Comparison of ENCODE assay signal across 16 cellular contexts in genomic region chr5:172862165-172862801, GRCh38. TPM values are rescaled to one million over a fixed set of nuclear protein-coding genes. Genes with fewer than 3 reads are reported as not detected.
DNase-seq lines count a peak whose midpoint lies in the region; ATAC-seq and TF ChIP-seq lines count a peak whose summit lies in the region.
"Had no signal": no experiment of that assay in that cellular context is flagged by ENCODE, and none has a peak within 500 bp of the region (broad histone marks: within the 10 kb centered on the region; RNA-seq: fewer than 3 reads in every experiment).

No MANE protein-coding gene starts in this region.

- no peak overlapping the region for H3K4me3 ChIP-seq in CD4-positive, CD25-positive, alpha-beta regulatory T cell (ENCODE audit: low read depth, low read length)
- H3K4me3 ChIP-seq in RWPE2 (ENCODE audit: severe bottlenecking) (no peak overlapping the region), fibroblast of mammary gland (ENCODE audit: control insufficient read depth, low read depth, low read length) (no peak overlapping the region), skeletal muscle tissue (ENCODE audit: low read length in 3 of 3) (peak overlapping the region in 1 of 3 donors; percentile 31)
- H3K4me3 ChIP-seq: Peyer's patch, smooth muscle cell had no signal

- peaks cover 0 to 47% (median 30%) of the 10 kb centered on the region in 4 donors for H3K4me1 Mint-ChIP-seq in CD4-positive, CD25-positive, alpha-beta regulatory T cell

- H3K9ac ChIP-seq in skeletal muscle tissue (ENCODE audit: low read depth in 1 of 3, low read length in 3 of 3) = peak overlapping the region in 2 of 3 donors; percentile 47 to 54

- no peaks in the 10 kb centered on the region for H3K27me3 ChIP-seq in CD4-positive, CD25-positive, alpha-beta regulatory T cell (ENCODE audit: control insufficient read depth, insufficient read depth, low read length)
- H3K27me3 ChIP-seq in RWPE2 (ENCODE audit: insufficient read depth, poor library complexity, severe bottlenecking) (no peaks in the 10 kb centered on the region), skeletal muscle tissue (ENCODE audit: control insufficient read depth in 3 of 3, insufficient read depth in 3 of 3, low read length in 3 of 3) (no peaks in the 10 kb centered on the region)
- H3K27me3 ChIP-seq: Peyer's patch had no signal

- no peak for ATAC-seq in CD4-positive, CD25-positive, alpha-beta regulatory T cell (ENCODE audit: low read depth in 2 of 2)
- ATAC-seq in RWPE2 (ENCODE audit: low read depth) (no peak), GM19397 (IDR thresholded peaks at IDR 0.05; ENCODE audit: unreplicated experiment) (no peak), HG02938 (IDR thresholded peaks at IDR 0.05; ENCODE audit: unreplicated experiment) (no peak)
- ATAC-seq: activated CD8-positive, alpha-beta T cell treated with anti-CD3 and anti-CD28 coated beads for 36 hours had no signal

- in situ Hi-C loops in G401 (cut with HindIII; ENCODE audit: low sequenced_read_pairs) = no loop called here

- H3K27ac Mint-ChIP-seq in CD4-positive, CD25-positive, alpha-beta regulatory T cell = peak overlapping the region; percentile 8 to 69 (median 60)
- H3K27ac Mint-ChIP-seq: T-helper 2 cell treated with Interferon-gamma antibody and Interleukin-4, amounts not matched to agents 5 μg/mL and 100 μg/mL, for 36 hours had no signal

- H3K9me3 Mint-ChIP-seq in CD4-positive, CD25-positive, alpha-beta regulatory T cell = no peaks in the 10 kb centered on the region
- H3K9me3 Mint-ChIP-seq: activated CD8-positive, alpha-beta T cell treated with anti-CD3 and anti-CD28 coated beads for 36 hours; T-helper 2 cell treated with Interferon-gamma antibody and Interleukin-4, amounts not matched to agents 5 μg/mL and 100 μg/mL, for 36 hours had no signal

- TF ChIP-seq CTCF in RWPE2 (IDR thresholded peaks at IDR 0.05; ENCODE audit: poor library complexity, severe bottlenecking) (no peak), fibroblast of mammary gland (conservative IDR thresholded peaks at IDR 0.05; ENCODE audit: control insufficient read depth, insufficient read depth, low read depth, low read length) (no peak)

- H3K36me3 Mint-ChIP-seq in CD4-positive, CD25-positive, alpha-beta regulatory T cell = peaks cover 5% of the 10 kb centered on the region

- H3K27ac ChIP-seq in CD4-positive, CD25-positive, alpha-beta regulatory T cell (ENCODE audit: insufficient read depth, low read length, poor library complexity, severe bottlenecking) = no peak overlapping the region
- H3K27ac ChIP-seq in RWPE2 (ENCODE audit: poor library complexity, severe bottlenecking) (peak overlapping the region; percentile 99), skeletal muscle tissue (ENCODE audit: low read depth, low read length) (peak overlapping the region; percentile 91)

- H3K27me3 Mint-ChIP-seq in CD4-positive, CD25-positive, alpha-beta regulatory T cell = no peaks in the 10 kb centered on the region
- H3K27me3 Mint-ChIP-seq: activated CD8-positive, alpha-beta T cell treated with anti-CD3 and anti-CD28 coated beads for 36 hours had no signal

- H3K36me3 ChIP-seq in CD4-positive, CD25-positive, alpha-beta regulatory T cell (ENCODE audit: control insufficient read depth, insufficient read depth, low read length) = no peaks in the 10 kb centered on the region
- H3K36me3 ChIP-seq in RWPE2 (ENCODE audit: low read depth) (peaks cover 18% of the 10 kb centered on the region), skeletal muscle tissue (ENCODE audit: control insufficient read depth in 3 of 3, insufficient read depth in 3 of 3, low read length in 3 of 3) (no peaks in the 10 kb centered on the region)
- H3K36me3 ChIP-seq: Peyer's patch had no signal

- H3K4me3 Mint-ChIP-seq in CD4-positive, CD25-positive, alpha-beta regulatory T cell = no peak overlapping the region
- H3K4me3 Mint-ChIP-seq: activated CD8-positive, alpha-beta T cell treated with anti-CD3 and anti-CD28 coated beads for 36 hours; T-helper 2 cell treated with Interferon-gamma antibody and Interleukin-4, amounts not matched to agents 5 μg/mL and 100 μg/mL, for 36 hours had no signal

- no peaks in the 10 kb centered on the region for H3K4me1 ChIP-seq in CD4-positive, CD25-positive, alpha-beta regulatory T cell (ENCODE audit: control insufficient read depth, insufficient read depth, low read length, poor library complexity, severe bottlenecking)
- H3K4me1 ChIP-seq in RWPE2 (ENCODE audit: insufficient read depth, poor library complexity, severe bottlenecking) (peaks cover 60% of the 10 kb centered on the region), skeletal muscle tissue (ENCODE audit: control insufficient read depth in 3 of 3, insufficient read depth in 3 of 3, low read length in 3 of 3) (peaks cover 78 to 91% (median 85%) of the 10 kb centered on the region in 3 donors)

- no peaks in the 10 kb centered on the region for H3K9me3 ChIP-seq in CD4-positive, CD25-positive, alpha-beta regulatory T cell (ENCODE audit: control insufficient read depth in 2 of 2, low read length in 2 of 2)
- no peaks in the 10 kb centered on the region for H3K9me3 ChIP-seq in RWPE2 (ENCODE audit: severe bottlenecking)
- no peaks in the 10 kb centered on the region for H3K9me3 ChIP-seq in skeletal muscle tissue (ENCODE audit: control insufficient read depth in 3 of 3, low read length in 3 of 3)
- H3K9me3 ChIP-seq: Peyer's patch had no signal

- DNase-seq in CD4-positive, CD25-positive, alpha-beta regulatory T cell = no peak
- DNase-seq in RWPE2 (ENCODE audit: low spot score) (no peak), fibroblast of mammary gland (ENCODE audit: low read depth) (peak; percentile 37), GDM1 (lab: John Stamatoyannopoulos, UW) (no peak), G401 (ENCODE audit: low spot score) (no peak)
- DNase-seq: activated CD8-positive, alpha-beta T cell treated with anti-CD3 and anti-CD28 coated beads for 36 hours; activated naive CD4-positive, alpha-beta T cell; AML-193; NCI-H1105 treated with DMSO at 0.1 percent for 48 hours; NCI-H446; Peyer's patch had no signal

RNA-seq across cellular contexts. Expression of gene ERGIC1, which starts 28.2 kb away (rescaled TPM):
- 58.4 TPM for total RNA-seq in CD4-positive, CD25-positive, alpha-beta regulatory T cell
- 10 to 100 TPM; 15.7 to 20.2 (median 18.4) TPM for polyA plus RNA-seq in CD4-positive, CD25-positive, alpha-beta regulatory T cell
- total RNA-seq in skeletal muscle tissue = 46.4 TPM
- 21.3 and 28.7 TPM in 2 replicates for total RNA-seq in G401 (2014; rRNA removed; shearing (Covaris generic))
